Comparison of ENCODE assay signal across 7 cellular contexts in the genomic region with DNA sequence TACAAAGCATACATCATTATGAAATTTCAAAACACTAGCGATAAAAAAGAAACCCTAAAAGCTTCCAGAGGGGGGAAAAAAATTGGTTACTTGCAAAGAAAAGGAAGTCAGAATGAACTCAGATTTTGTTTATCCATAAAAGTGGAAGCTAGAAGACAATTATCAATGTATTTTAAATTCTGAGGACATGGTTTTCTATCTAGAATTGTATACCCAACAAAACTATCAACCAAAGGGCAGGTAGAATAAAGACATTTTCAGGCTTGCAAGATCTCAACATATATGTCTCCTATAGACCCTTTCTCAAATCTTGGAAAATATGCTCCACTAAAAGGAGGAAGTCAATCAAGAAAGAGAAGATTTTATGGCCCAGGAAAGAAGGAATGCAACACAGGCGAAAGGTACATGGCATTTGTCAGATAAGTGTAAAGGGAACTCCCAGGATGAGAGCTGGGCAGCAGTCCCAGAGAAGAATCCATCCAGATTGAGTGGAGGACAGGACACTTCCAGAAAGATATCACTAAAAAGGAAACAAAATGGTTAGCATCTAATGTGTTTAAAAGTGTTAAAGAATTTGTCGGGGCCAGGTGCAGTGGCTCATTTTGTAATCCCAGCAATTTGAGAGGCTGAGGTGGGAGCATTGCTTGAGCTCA.
"Had no signal": no experiment of that assay in that cellular context is flagged by ENCODE, and none has a peak within 500 bp of the region (broad histone marks: within the 10 kb centered on the region; RNA-seq: fewer than 3 reads in every experiment).

No MANE protein-coding gene starts in this region.

- H3K4me2 ChIP-seq: GM23338 had no signal

- H3K4me3 ChIP-seq: GM23338 had no signal

- H2AFZ ChIP-seq: GM23338 had no signal

- DNase-seq: H9, HCEC 1CT, KG1 had no signal

- FAIRE-seq: H1, H54, HTR-8/SVneo had no signal

- ATAC-seq: GM23338 had no signal
